ENCODE assay signal across 13 cellular contexts in the genomic region with DNA sequence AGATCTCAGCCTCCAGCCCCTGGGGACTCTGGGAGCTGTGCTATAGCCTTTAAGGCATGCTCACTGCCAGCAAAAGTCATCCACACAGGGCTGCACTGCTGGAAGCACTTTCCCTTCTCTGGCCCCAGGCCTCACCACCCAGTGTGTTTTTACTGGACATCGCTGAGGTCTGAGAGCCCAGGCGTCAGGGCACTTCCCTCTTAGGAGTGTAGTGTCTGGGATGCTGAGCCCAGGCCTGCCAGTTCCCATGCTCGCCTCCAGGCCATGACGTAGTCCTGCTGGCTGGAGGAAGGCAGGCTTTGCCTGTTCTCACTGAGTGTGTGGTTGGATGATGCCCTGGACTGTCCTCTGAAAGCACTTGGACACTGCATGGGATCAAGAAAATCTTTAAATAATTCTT.
A peak's percentile ranks its signal among the peaks of the same experiment; 100 is the strongest.
DNase-seq lines count a peak whose midpoint lies in the region; ATAC-seq and TF ChIP-seq lines count a peak whose summit lies in the region.
"Had no signal": no experiment of that assay in that cellular context is flagged by ENCODE, and none has a peak within 500 bp of the region (broad histone marks: within the 10 kb centered on the region; RNA-seq: fewer than 3 reads in every experiment).

No MANE protein-coding gene starts in this region.

- no peak overlapping the region for H3K4me3 Mint-ChIP-seq in nephron
- H3K4me3 Mint-ChIP-seq in activated naive CD8-positive, alpha-beta T cell treated with anti-CD3 and anti-CD28 coated beads for 36 hours = no peak overlapping the region
- H3K4me3 Mint-ChIP-seq: T-cell had no signal

- peaks cover 38% of the 10 kb centered on the region for H3K4me1 Mint-ChIP-seq in nephron
- no peaks in the 10 kb centered on the region for H3K4me1 Mint-ChIP-seq in activated naive CD8-positive, alpha-beta T cell treated with anti-CD3 and anti-CD28 coated beads for 36 hours
- H3K4me1 Mint-ChIP-seq: T-cell had no signal

- peak overlapping the region in 2 of 3 experiments; percentile 57 to 81 for H3K27ac Mint-ChIP-seq in nephron
- no peak overlapping the region for H3K27ac Mint-ChIP-seq in activated naive CD8-positive, alpha-beta T cell treated with anti-CD3 and anti-CD28 coated beads for 36 hours
- H3K27ac Mint-ChIP-seq: progenitor cell of endocrine pancreas, T-cell had no signal

- intact Hi-C loops in Right ventricle myocardium inferior (cut with DNase I) (no loop called here), cardiac septum (cut with DNase I) (no loop called here)

- ATAC-seq in Right ventricle myocardium inferior = peak; percentile 86
- ATAC-seq: left lobe of liver, T-cell had no signal

- DNase-seq in Right ventricle myocardium inferior (ENCODE audit: missing footprints) = peak; percentile 85
- DNase-seq in cardiac septum (ENCODE audit: low spot score) = no peak
- DNase-seq in fibroblast of the conjunctiva (ENCODE audit: low read depth) = peak; percentile 53
- DNase-seq in nucleus accumbens (lab: John Stamatoyannopoulos, UW) = no peak
- no peak for DNase-seq in activated CD4-positive, alpha-beta T cell treated with anti-CD3 and anti-CD28 coated beads for 48 hours
- DNase-seq in Ammon's horn (ENCODE audit: low spot score) = no peak
- no peak for DNase-seq in activated naive CD8-positive, alpha-beta T cell treated with anti-CD3 and anti-CD28 coated beads for 36 hours
- DNase-seq: DMS53, NCI-H1417 treated with DMSO at 0.1 percent for 48 hours, T-cell had no signal

- peaks cover 3% of the 10 kb centered on the region for H3K27me3 Mint-ChIP-seq in nephron (ENCODE audit: low read depth)
- H3K27me3 Mint-ChIP-seq in activated naive CD8-positive, alpha-beta T cell treated with anti-CD3 and anti-CD28 coated beads for 36 hours = peaks cover 19% of the 10 kb centered on the region

- H3K36me3 Mint-ChIP-seq in nephron (ENCODE audit: low read depth) = no peaks in the 10 kb centered on the region
- no peaks in the 10 kb centered on the region for H3K36me3 Mint-ChIP-seq in activated naive CD8-positive, alpha-beta T cell treated with anti-CD3 and anti-CD28 coated beads for 36 hours
- H3K36me3 Mint-ChIP-seq: T-cell had no signal

- H3K9me3 Mint-ChIP-seq in nephron = peaks cover 6% of the 10 kb centered on the region
- peaks cover 7% of the 10 kb centered on the region for H3K9me3 Mint-ChIP-seq in activated naive CD8-positive, alpha-beta T cell treated with anti-CD3 and anti-CD28 coated beads for 36 hours

- no peak for TF ChIP-seq CTCF in nephron (IDR thresholded peaks at IDR 0.05; ENCODE audit: unreplicated experiment in 3 of 3)

Comparison
In these comparisons a context has a peak if more than half of its experiments do, and no peak if none do; other contexts are left out.
1. DNase-seq: peak in Right ventricle myocardium inferior (single experiment) and fibroblast of the conjunctiva (single experiment); none in cardiac septum (single experiment), nucleus accumbens (0 of 56), activated CD4-positive, alpha-beta T cell treated with anti-CD3 and anti-CD28 coated beads for 48 hours (single experiment), Ammon's horn (single experiment) and activated naive CD8-positive, alpha-beta T cell treated with anti-CD3 and anti-CD28 coated beads for 36 hours (single experiment).